10 cellular contexts compared by ENCODE assay signal in genomic region chr12:68899251-68899771, GRCh38. TPM values are rescaled to one million over a fixed set of nuclear protein-coding genes. Genes with fewer than 3 reads are reported as not detected.
DNase-seq lines count a peak whose midpoint lies in the region; ATAC-seq, FAIRE-seq and TF ChIP-seq lines count a peak whose summit lies in the region.
"Had no signal": no experiment of that assay in that cellular context is flagged by ENCODE, and none has a peak within 500 bp of the region (broad histone marks: within the 10 kb centered on the region; RNA-seq: fewer than 3 reads in every experiment).

No MANE protein-coding gene starts in this region.

- no peaks in the 10 kb centered on the region for H3K79me2 ChIP-seq in OCI-LY3 (ENCODE audit: low read length)

- H3K27me3 ChIP-seq in OCI-LY3 (ENCODE audit: low read depth, low read length) (no peaks in the 10 kb centered on the region), pancreas (no peaks in the 10 kb centered on the region)

- ATAC-seq in pancreas (peak; percentile 93 to 94 (median 94)), GM18909 (IDR thresholded peaks at IDR 0.05; ENCODE audit: poor library complexity, unreplicated experiment) (no peak)

- no peak overlapping the region for H3K4me2 ChIP-seq in OCI-LY3 (ENCODE audit: low read length)

- TF ChIP-seq CTCF in OCI-LY3 (IDR thresholded peaks at IDR 0.05; ENCODE audit: low read depth, low read length) (0 out of 2 replicates have a peak, but pooled peaks have one; percentile 6), fibroblast of the aortic adventitia (IDR thresholded peaks at IDR 0.05; ENCODE audit: insufficient read depth, low read length) (peak; percentile 78), pancreas (IDR thresholded peaks at IDR 0.05) (peak in 3 of 4 donors; percentile 21 to 74 (median 61))

- DNase-seq in Daoy (ENCODE audit: low read depth) (peak; percentile 63), fibroblast of the aortic adventitia (ENCODE audit: low read depth) (peak; percentile 86), pancreas (peak; percentile 69 to 84 (median 79)), GOT3 (lab: John Stamatoyannopoulos, UW) (no peak)
- no peak for DNase-seq in stimulated activated CD4-positive, alpha-beta T cell treated with anti-CD3 and anti-CD28 coated beads, Interleukin-15, amount 100 ng/mL, for 24 hours
- DNase-seq in stimulated activated CD4-positive, alpha-beta T cell treated with anti-CD3 and anti-CD28 coated beads, Interleukin-4, amount 100 ng/mL, for 24 hours = no peak

- H3K4me1 ChIP-seq in OCI-LY3 (ENCODE audit: low read length) (peaks cover 15% of the 10 kb centered on the region), pancreas (peaks cover 13 to 22% (median 18%) of the 10 kb centered on the region in 3 donors)

- H3K36me3 ChIP-seq in OCI-LY3 (replicated peaks; ENCODE audit: low read depth, low read length) (no peaks in the 10 kb centered on the region), pancreas (no peaks in the 10 kb centered on the region)

- H4K20me1 ChIP-seq in OCI-LY3 (ENCODE audit: insufficient read depth, low read length) = no peaks in the 10 kb centered on the region

- intact Hi-C loops in pancreas (cut with DNase I) = loop anchor here in 1 of 3 donors (10.0 kb wide), 2 partner anchors 155 to 255 kb away; no protein-coding TSS in a partner anchor

- no peak overlapping the region for H3K27ac ChIP-seq in OCI-LY3 (ENCODE audit: low read length)
- H3K27ac ChIP-seq in pancreas = peak overlapping the region in 2 of 4 donors; percentile 1 to 37

- H2AFZ ChIP-seq in OCI-LY3 (ENCODE audit: low read depth, low read length) = no peak overlapping the region

- H3K9ac ChIP-seq in OCI-LY3 (ENCODE audit: low read length) = no peak overlapping the region

- H3K9me3 ChIP-seq in OCI-LY3 (ENCODE audit: insufficient read depth, low read length) (no peaks in the 10 kb centered on the region), pancreas (no peaks in the 10 kb centered on the region)

- WGBS in pancreas, 2 donors = 5 to 9% methylated on average over 4 of the region's 4 CpGs

- FAIRE-seq in pancreas (lab: Jason Lieb, UNC) = no peak
- FAIRE-seq: endothelial cell of umbilical vein, GM12892 had no signal

- H3K4me3 ChIP-seq in OCI-LY3 (ENCODE audit: low read length) (no peak overlapping the region), fibroblast of the aortic adventitia (ENCODE audit: low read depth, low read length) (no peak overlapping the region), pancreas (no peak overlapping the region)

RNA-seq across cellular contexts. Expression of gene CPM, which starts 33.7 kb away (rescaled TPM):
- total RNA-seq in Daoy (2014; rRNA removed; shearing (Covaris generic)) = 4.2 and 27.0 TPM in 2 replicates
- total RNA-seq in fibroblast of the aortic adventitia (ENCODE audit: low replicate concordance) (0.08 and 17.1 TPM in 2 replicates), pancreas (10 to 100 TPM in 4 of 6 donors, 1 to 10 TPM in 2; 6.9 to 49.2 (median 11.1) TPM)
- 10 to 100 TPM in 1 of 2 donors, 1 to 10 TPM in 1; 4.3 to 26.3 TPM for polyA plus RNA-seq in pancreas
- total RNA-seq: endothelial cell of umbilical vein had no signal
- polyA plus RNA-seq: endothelial cell of umbilical vein had no signal

Comparison
In these comparisons a context has a peak if more than half of its experiments do, and no peak if none do; other contexts are left out.
1. DNase-seq: peak in Daoy (single experiment), fibroblast of the aortic adventitia (single experiment) and pancreas (6 of 6); none in stimulated activated CD4-positive, alpha-beta T cell treated with anti-CD3 and anti-CD28 coated beads, Interleukin-15, amount 100 ng/mL, for 24 hours (single experiment), stimulated activated CD4-positive, alpha-beta T cell treated with anti-CD3 and anti-CD28 coated beads, Interleukin-4, amount 100 ng/mL, for 24 hours (single experiment) and GOT3 (single experiment).
2. CTCF ChIP-seq: peak in every context shown above with its lines; median percentile 78 in fibroblast of the aortic adventitia; 61 in pancreas; 6 in OCI-LY3.